9 cellular contexts compared by ENCODE assay signal in the genomic region with DNA sequence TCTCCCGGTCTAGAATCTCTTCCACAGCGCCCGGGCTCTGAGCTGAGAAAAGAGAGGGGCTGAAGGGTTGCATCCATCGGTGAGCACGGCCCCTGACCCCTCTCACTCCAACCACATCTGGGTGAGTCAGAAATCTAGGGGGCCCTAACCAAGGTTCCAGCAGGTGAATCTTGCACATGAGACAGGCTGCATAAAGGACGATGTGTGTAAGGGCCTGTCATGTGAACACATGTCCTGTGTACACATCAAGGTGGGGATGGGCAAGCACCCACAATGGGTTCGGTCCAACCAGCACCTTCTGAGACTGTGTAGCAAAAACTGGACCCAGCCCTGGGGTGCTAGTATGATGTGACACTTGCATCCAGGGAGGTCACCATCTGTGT. TPM values are rescaled to one million over a fixed set of nuclear protein-coding genes. Genes with fewer than 3 reads are reported as not detected.
DNase-seq lines count a peak whose midpoint lies in the region; ATAC-seq and TF ChIP-seq lines count a peak whose summit lies in the region.
"Had no signal": no experiment of that assay in that cellular context is flagged by ENCODE, and none has a peak within 500 bp of the region (broad histone marks: within the 10 kb centered on the region; RNA-seq: fewer than 3 reads in every experiment).

No MANE protein-coding gene starts in this region.

- no peak for ATAC-seq in natural killer cell
- no peak for ATAC-seq in GM19023 (IDR thresholded peaks at IDR 0.05; ENCODE audit: unreplicated experiment)

- H3K4me2 ChIP-seq in MM.1S (ENCODE audit: low read depth, low read length): peak overlapping the region; percentile 72

- peaks cover 54% of the 10 kb centered on the region for H3K79me2 ChIP-seq in MM.1S (ENCODE audit: low read length)

- H3K4me3 ChIP-seq in AG09309 (ENCODE audit: control insufficient read depth, low read depth, low read length) (peak overlapping the region; percentile 91), MM.1S (ENCODE audit: low read length) (peak overlapping the region; percentile 97), duodenal mucosa (ENCODE audit: low read depth in 1 of 2, low read length in 2 of 2) (peak overlapping the region; percentile 82 to 96)

- peaks cover 43 to 58% of the 10 kb centered on the region in 2 donors for H3K4me1 Mint-ChIP-seq in natural killer cell

- no peaks in the 10 kb centered on the region for H3K9me2 ChIP-seq in MM.1S (replicated peaks; ENCODE audit: insufficient read depth, low read length)

- H3K36me3 ChIP-seq in MM.1S (replicated peaks; ENCODE audit: insufficient read depth, low read length) (peaks cover 2% of the 10 kb centered on the region; the same call in 1 of the 2 replicates), duodenal mucosa (ENCODE audit: control insufficient read depth in 1 of 2, insufficient read depth in 2 of 2, low read length in 2 of 2) (peaks cover 22 to 52% of the 10 kb centered on the region in 2 donors)

- peaks cover 10% of the 10 kb centered on the region for H3F3A ChIP-seq in MM.1S (ENCODE audit: insufficient read depth, low read length)

- H3K4me1 ChIP-seq in MM.1S (ENCODE audit: low read length) (peaks cover 16% of the 10 kb centered on the region), duodenal mucosa (ENCODE audit: control insufficient read depth in 1 of 2, insufficient read depth in 2 of 2, low read length in 2 of 2) (peaks cover 39 to 62% of the 10 kb centered on the region in 2 donors)

- H3K9me3 ChIP-seq in MM.1S (replicated peaks; ENCODE audit: insufficient read depth, low read length) (no peaks in the 10 kb centered on the region), duodenal mucosa (ENCODE audit: control insufficient read depth in 1 of 2, low read length in 2 of 2) (no peaks in the 10 kb centered on the region)

- H2AFZ ChIP-seq in MM.1S (ENCODE audit: low read length): no peak overlapping the region

- TF ChIP-seq CTCF in AG09309 (IDR thresholded peaks at IDR 0.05; ENCODE audit: control insufficient read depth, insufficient read depth, low read depth, low read length, missing control alignments) (no peak), MM.1S (IDR thresholded peaks at IDR 0.05; ENCODE audit: low read length) (no peak), natural killer cell (IDR thresholded peaks at IDR 0.05) (no peak)

- no peaks in the 10 kb centered on the region; the same call in 1 of the 2 replicates for H4K20me1 ChIP-seq in MM.1S (ENCODE audit: insufficient read depth, low read length)

- peak overlapping the region; percentile 98; the same call in 1 of the 2 replicates for H3K9ac ChIP-seq in MM.1S (ENCODE audit: low read length)
- H3K9ac ChIP-seq in duodenal mucosa (ENCODE audit: low read depth in 1 of 2, low read length in 2 of 2): peak overlapping the region; percentile 95 to 97

- intact Hi-C loops in natural killer cell (cut with micrococcal nuclease): loop anchor here (5.0 kb wide), 2 partner anchors 151 to 211 kb away; no protein-coding TSS in a partner anchor

- DNase-seq in AG09309 (ENCODE audit: low read depth) (no peak), MM.1S (no peak), natural killer cell (no peak), KG1 (lab: John Stamatoyannopoulos, UW) (no peak), activated gamma-delta T cell (lab: John Stamatoyannopoulos, UW) (no peak)
- DNase-seq in activated CD4-positive, CD25-positive, alpha-beta regulatory T cell (lab: John Stamatoyannopoulos, UW): no peak
- DNase-seq: NCI-H1092 treated with DMSO at 0.1 percent for 48 hours had no signal

- peak overlapping the region; percentile 97 for H3K4me3 Mint-ChIP-seq in natural killer cell

- H3K27me3 ChIP-seq in MM.1S (replicated peaks; ENCODE audit: insufficient read depth, low read length): no peaks in the 10 kb centered on the region
- H3K27me3 ChIP-seq in duodenal mucosa (ENCODE audit: control insufficient read depth in 1 of 2, insufficient read depth in 2 of 2, low read length in 2 of 2): no peaks in the 10 kb centered on the region

- H3K27ac ChIP-seq in MM.1S (ENCODE audit: low read length) (no peak overlapping the region), duodenal mucosa (ENCODE audit: low read depth, low read length) (no peak overlapping the region)

- no peaks in the 10 kb centered on the region for H3K9me3 Mint-ChIP-seq in natural killer cell

- no peaks in the 10 kb centered on the region for H3K36me3 Mint-ChIP-seq in natural killer cell

- no peaks in the 10 kb centered on the region for H3K27me3 Mint-ChIP-seq in natural killer cell (ENCODE audit: low read depth in 2 of 2)

- peak overlapping the region; percentile 99 for H3K27ac Mint-ChIP-seq in natural killer cell

RNA-seq across cellular contexts. Expression of a gene that starts 1.2 kb away (rescaled TPM):
- 10 to 100 TPM; 32.4 to 44.1 (median 35.8) TPM for total RNA-seq in natural killer cell

RNA-seq across cellular contexts. Expression of a gene that starts 1.5 kb away (rescaled TPM):
- 100 to 1,000 TPM; 102 to 153 (median 106) TPM for total RNA-seq in natural killer cell

RNA-seq across cellular contexts. Expression of a gene that starts 13.1 kb away (rescaled TPM):
- 1 to 10 TPM in 1 of 3 donors, under 1 TPM in 1, not detected in 1; 0.73 to 2.1 TPM for total RNA-seq in natural killer cell

RNA-seq across cellular contexts. Expression of a gene that starts 30.1 kb away (rescaled TPM):
- total RNA-seq in natural killer cell: 10 to 100 TPM; 20.1 to 24.2 (median 21.2) TPM

RNA-seq across cellular contexts. Expression of a gene that starts 30.8 kb away (rescaled TPM):
- total RNA-seq in natural killer cell: 100 to 1,000 TPM in 2 of 3 donors, 10 to 100 TPM in 1; 94.6 to 111 (median 104) TPM
